Comparison of ENCODE assay signal across 37 cellular contexts in genomic region chr2:134441153-134441863, GRCh38.
A peak's percentile ranks its signal among the peaks of the same experiment; 100 is the strongest.
DNase-seq lines count a peak whose midpoint lies in the region; ATAC-seq, FAIRE-seq and TF ChIP-seq lines count a peak whose summit lies in the region.
"Had no signal": no experiment of that assay in that cellular context is flagged by ENCODE, and none has a peak within 500 bp of the region (broad histone marks: within the 10 kb centered on the region; RNA-seq: fewer than 3 reads in every experiment).

No MANE protein-coding gene starts in this region.

- H3K9me3 ChIP-seq in HepG2 (ENCODE audit: low read length) (no peaks in the 10 kb centered on the region), right lobe of liver (no peaks in the 10 kb centered on the region), heart left ventricle (no peaks in the 10 kb centered on the region)
- H3K9me3 ChIP-seq: colonic mucosa, MG63, thoracic aorta, uterus had no signal

- in situ Hi-C loops in HepG2 (cut with HindIII; ENCODE audit: extremely low pct_ligation_motif_present, low pct_unique_long_range_greater_than_20kb) = no loop called here

- 97% methylated on average over 9 of the region's 11 CpGs for WGBS in HepG2 (ENCODE audit: low lambda C conversion rate)
- WGBS in right lobe of liver (ENCODE audit: insufficient coverage, low coverage, low lambda C conversion rate, missing lambda C conversion rate) = 93% methylated on average over 4 of the region's 11 CpGs
- WGBS in heart left ventricle, 4 donors = 74 to 78% (median 75%) methylated on average over 10 to 11 of the region's 11 CpGs

- intact Hi-C loops in HepG2 (cut with micrococcal nuclease; ENCODE audit: unreplicated experiment) (no loop called here), right lobe of liver (cut with DNase I) (no loop called here), heart left ventricle (cut with DNase I) (loop anchor here in 3 of 10 donors (10.0 kb wide), 2 partner anchors 67 to 557 kb away; no protein-coding TSS in a partner anchor)

- H3K4me1 ChIP-seq in HepG2 (ENCODE audit: insufficient read depth, low read length) (peaks cover 26% of the 10 kb centered on the region), right lobe of liver (peaks cover 0 to 12% (median 0%) of the 10 kb centered on the region in 4 donors), heart left ventricle (peaks cover 0 to 27% (median 6%) of the 10 kb centered on the region in 12 donors)
- H3K4me1 ChIP-seq: colonic mucosa, uterus had no signal

- H3K27me3 Mint-ChIP-seq in naive B cell = no peaks in the 10 kb centered on the region
- no peaks in the 10 kb centered on the region for H3K27me3 Mint-ChIP-seq in activated CD8-positive, alpha-beta T cell treated with anti-CD3 and anti-CD28 coated beads, Interleukin-2, amount 10 ng/mL, durations not matched to agents 7 days and 5 days (ENCODE audit: low read depth)
- H3K27me3 Mint-ChIP-seq: activated CD4-positive, alpha-beta memory T cell treated with anti-CD3 and anti-CD28 coated beads for 36 hours; activated naive CD8-positive, alpha-beta T cell; CD4-positive, alpha-beta memory T cell; naive thymus-derived CD8-positive, alpha-beta T cell; stimulated activated naive CD8-positive, alpha-beta T cell treated with anti-CD3 and anti-CD28 coated beads, Interleukin-15, amount 100 ng/mL, for 72 hours had no signal

- no peak overlapping the region for H3K27ac ChIP-seq in HepG2 (ENCODE audit: extremely low read length, insufficient read depth, low read length)
- no peak overlapping the region for H3K27ac ChIP-seq in right lobe of liver
- peak overlapping the region in 5 of 12 donors; percentile 0 to 65 (median 35) for H3K27ac ChIP-seq in heart left ventricle
- H3K27ac ChIP-seq: colonic mucosa, HL-60, thoracic aorta, uterus had no signal

- H3K9me3 Mint-ChIP-seq in naive B cell = no peaks in the 10 kb centered on the region
- H3K9me3 Mint-ChIP-seq in activated CD8-positive, alpha-beta T cell treated with anti-CD3 and anti-CD28 coated beads, Interleukin-2, amount 10 ng/mL, durations not matched to agents 7 days and 5 days (ENCODE audit: insufficient read depth) = no peaks in the 10 kb centered on the region
- H3K9me3 Mint-ChIP-seq: activated CD4-positive, alpha-beta memory T cell treated with anti-CD3 and anti-CD28 coated beads for 36 hours; CD4-positive, alpha-beta memory T cell; H9; mesothelial cell of epicardium; naive thymus-derived CD8-positive, alpha-beta T cell; stimulated activated naive CD8-positive, alpha-beta T cell treated with anti-CD3 and anti-CD28 coated beads, Interleukin-15, amount 100 ng/mL, for 72 hours had no signal

- FAIRE-seq in HepG2 (lab: Jason Lieb, UNC) = no peak
- FAIRE-seq: A204.1, GM18507 had no signal

- no peak for TF ChIP-seq EP300 in HepG2 (IDR thresholded peaks at IDR 0.05; ENCODE audit: low read depth in 2 of 2, low read length in 2 of 2)
- TF ChIP-seq EP300 in HepG2 (CRISPR knock-in tag; IDR thresholded peaks at IDR 0.05; ENCODE audit: borderline replicate concordance) = no peak

- peak overlapping the region in 1 of 8 donors; percentile 15 for H3K4me3 Mint-ChIP-seq in naive B cell
- no peak overlapping the region for H3K4me3 Mint-ChIP-seq in activated CD8-positive, alpha-beta T cell treated with anti-CD3 and anti-CD28 coated beads, Interleukin-2, amount 10 ng/mL, durations not matched to agents 7 days and 5 days
- H3K4me3 Mint-ChIP-seq: activated CD4-positive, alpha-beta memory T cell treated with anti-CD3 and anti-CD28 coated beads for 36 hours; activated naive CD8-positive, alpha-beta T cell; CD4-positive, alpha-beta memory T cell; H9; mesothelial cell of epicardium; naive thymus-derived CD8-positive, alpha-beta T cell; stimulated activated naive CD8-positive, alpha-beta T cell treated with anti-CD3 and anti-CD28 coated beads, Interleukin-15, amount 100 ng/mL, for 72 hours had no signal

- peaks cover 35% of the 10 kb centered on the region for H3K79me2 ChIP-seq in HepG2 (ENCODE audit: insufficient read depth, low read length)

- H4K20me1 ChIP-seq in HepG2 (ENCODE audit: insufficient read depth, low read length) = peaks cover 9% of the 10 kb centered on the region; the same call in 1 of the 2 replicates

- CTCF ChIA-PET in HepG2 (lab: Yijun Ruan, JAX; ENCODE audit: low intra/inter-chr PET ratio, low total read pairs) = no interaction called here
- CTCF ChIA-PET in activated CD8-positive, alpha-beta T cell treated with anti-CD3 and anti-CD28 coated beads, Interleukin-2, amount 10 ng/mL, durations not matched to agents 7 days and 5 days (lab: Charles Lee) = interaction anchor here (0.9 to 3.7 kb wide), 4 partner anchors 10 to 323 kb away, joined by 3 to 15 read pairs (median 4); no protein-coding TSS in a partner anchor

- H3K4me3 ChIP-seq in HepG2 (replicated peaks in 1 of 3; ENCODE audit: insufficient read depth in 1 of 3, low read depth in 2 of 3, low read length in 3 of 3) (no peak overlapping the region), right lobe of liver (no peak overlapping the region), heart left ventricle (no peak overlapping the region)
- H3K4me3 ChIP-seq: colonic mucosa, MG63, smooth muscle cell, thoracic aorta, uterus had no signal

- TF ChIP-seq CTCF in HepG2 (CRISPR knock-in tag; IDR thresholded peaks at IDR 0.05) = no peak
- TF ChIP-seq CTCF in right lobe of liver (IDR thresholded peaks at IDR 0.05) = no peak
- no peak for TF ChIP-seq CTCF in heart left ventricle (IDR thresholded peaks at IDR 0.05)

- POLR2A ChIA-PET in HepG2 (lab: Yijun Ruan, JAX) = interaction anchor here (2.1 kb wide), 1 partner anchor 29 kb away, joined by 4 read pairs; no protein-coding TSS in a partner anchor
- POLR2A ChIA-PET in activated CD8-positive, alpha-beta T cell treated with anti-CD3 and anti-CD28 coated beads, Interleukin-2, amount 10 ng/mL, durations not matched to agents 7 days and 5 days (lab: Charles Lee) = interaction anchor here (0.7 kb wide), 1 partner anchor 171 kb away, joined by 3 read pairs; no protein-coding TSS in a partner anchor

- TF ChIP-seq POLR2A in HepG2 (IDR thresholded peaks at IDR 0.05; ENCODE audit: insufficient read depth in 1 of 2, low read depth in 2 of 2, low read length in 2 of 2) (no peak), right lobe of liver (IDR thresholded peaks at IDR 0.05) (no peak), heart left ventricle (IDR thresholded peaks at IDR 0.05) (no peak)

- DNase-seq in HepG2 (ENCODE audit: low spot score) = no peak
- DNase-seq in right lobe of liver = no peak
- DNase-seq in heart left ventricle = peak in 2 of 5 donors; percentile 52 to 71
- no peak for DNase-seq in naive B cell
- DNase-seq in activated CD8-positive, alpha-beta T cell treated with anti-CD3 and anti-CD28 coated beads, Interleukin-2, amount 10 ng/mL, durations not matched to agents 7 days and 5 days = no peak
- DNase-seq in LoVo (ENCODE audit: low spot score) = no peak
- DNase-seq: activated CD4-positive, alpha-beta memory T cell treated with anti-CD3 and anti-CD28 coated beads for 36 hours; activated CD4-positive, CD25-positive, alpha-beta regulatory T cell treated with anti-CD3 and anti-CD28 coated beads, Interleukin-2, amount 50 U/mL, for 72 hours; activated CD8-positive, alpha-beta memory T cell treated with anti-CD3 and anti-CD28 coated beads, Interleukin-2, amount 50 U/mL, for 48 hours; CD4-positive, alpha-beta memory T cell; colonic mucosa; effector CD4-positive, alpha-beta T cell; H9; KG1; MG63; naive thymus-derived CD8-positive, alpha-beta T cell; NCI-H1105; NCI-H187 treated with DMSO at 0.1 percent for 48 hours; NCI-H524; NK-92 treated with Interleukin-12 subunit alpha and Interleukin-12 subunit beta, amount 100 ng/mL, for 24 hours; occipital lobe; PC-3; stimulated activated CD4-positive, alpha-beta T cell treated with anti-CD3 and anti-CD28 coated beads, Interleukin-2, amount 100 ng/mL, for 24 hours; stimulated activated naive CD8-positive, alpha-beta T cell treated with anti-CD3 and anti-CD28 coated beads, Interleukin-15, amount 100 ng/mL, for 72 hours; T-helper 2 cell; uterus had no signal

- no peak for TF ChIP-seq RAD21 in HepG2 (CRISPR knock-in tag; IDR thresholded peaks at IDR 0.05)

- peaks cover 69 to 92% of the 10 kb centered on the region in 2 experiments for H3K36me3 ChIP-seq in HepG2 (replicated peaks in 1 of 2; ENCODE audit: control insufficient read depth in 1 of 2, insufficient read depth in 2 of 2, low read length in 2 of 2)
- H3K36me3 ChIP-seq in right lobe of liver = no peaks in the 10 kb centered on the region
- H3K36me3 ChIP-seq in heart left ventricle = peaks cover 0 to 59% (median 28%) of the 10 kb centered on the region in 9 donors
- H3K36me3 ChIP-seq: colonic mucosa, MG63, uterus had no signal

- H3K27me3 ChIP-seq in HepG2 (ENCODE audit: control insufficient read depth in 1 of 2, insufficient read depth in 2 of 2, low read length in 2 of 2) (no peaks in the 10 kb centered on the region), right lobe of liver (no peaks in the 10 kb centered on the region), heart left ventricle (no peaks in the 10 kb centered on the region)
- H3K27me3 ChIP-seq: colonic mucosa, MG63, uterus had no signal

- H2AFZ ChIP-seq in HepG2 (ENCODE audit: low read length) = no peak overlapping the region

- peak overlapping the region in 4 of 6 donors; percentile 37 to 88 (median 65) for H3K27ac Mint-ChIP-seq in naive B cell
- H3K27ac Mint-ChIP-seq in activated CD8-positive, alpha-beta T cell treated with anti-CD3 and anti-CD28 coated beads, Interleukin-2, amount 10 ng/mL, durations not matched to agents 7 days and 5 days = no peak overlapping the region
- H3K27ac Mint-ChIP-seq: activated CD4-positive, alpha-beta memory T cell treated with anti-CD3 and anti-CD28 coated beads for 36 hours; activated naive CD8-positive, alpha-beta T cell; H9; mesothelial cell of epicardium had no signal

- no peak for ATAC-seq in HepG2
- ATAC-seq in right lobe of liver = no peak
- peak; percentile 27 to 90 (median 85) for ATAC-seq in heart left ventricle
- no peak for ATAC-seq in naive B cell (ENCODE audit: low read depth in 2 of 2)
- ATAC-seq in activated CD8-positive, alpha-beta T cell treated with anti-CD3 and anti-CD28 coated beads, Interleukin-2, amount 10 ng/mL, durations not matched to agents 7 days and 5 days = no peak
- no peak for ATAC-seq in GM18870 (IDR thresholded peaks at IDR 0.05; ENCODE audit: unreplicated experiment)
- no peak for ATAC-seq in GM19035 (IDR thresholded peaks at IDR 0.05; ENCODE audit: unreplicated experiment)
- ATAC-seq: left lobe of liver; naive thymus-derived CD8-positive, alpha-beta T cell; PC-3; SK-N-SH treated with all-trans-retinoic acid at 6 μM for 48 hours; stimulated activated naive CD8-positive, alpha-beta T cell treated with anti-CD3 and anti-CD28 coated beads, Interleukin-15, amount 100 ng/mL, for 72 hours had no signal

- H3K36me3 Mint-ChIP-seq in naive B cell = peaks cover 8 to 16% of the 10 kb centered on the region in 2 donors
- H3K36me3 Mint-ChIP-seq in activated CD8-positive, alpha-beta T cell treated with anti-CD3 and anti-CD28 coated beads, Interleukin-2, amount 10 ng/mL, durations not matched to agents 7 days and 5 days (ENCODE audit: low read depth) = no peaks in the 10 kb centered on the region
- H3K36me3 Mint-ChIP-seq: activated CD4-positive, alpha-beta memory T cell treated with anti-CD3 and anti-CD28 coated beads for 36 hours had no signal

- H3K4me2 ChIP-seq in HepG2 (ENCODE audit: low read depth, low read length) = no peak overlapping the region
- H3K4me2 ChIP-seq: smooth muscle cell had no signal

- peaks cover 0 to 5% (median 4%) of the 10 kb centered on the region in 3 donors for H3K4me1 Mint-ChIP-seq in naive B cell
- H3K4me1 Mint-ChIP-seq in activated CD8-positive, alpha-beta T cell treated with anti-CD3 and anti-CD28 coated beads, Interleukin-2, amount 10 ng/mL, durations not matched to agents 7 days and 5 days (ENCODE audit: low read depth) = no peaks in the 10 kb centered on the region
- H3K4me1 Mint-ChIP-seq: mesothelial cell of epicardium; naive thymus-derived CD8-positive, alpha-beta T cell; stimulated activated naive CD8-positive, alpha-beta T cell treated with anti-CD3 and anti-CD28 coated beads, Interleukin-15, amount 100 ng/mL, for 72 hours had no signal

- H3K9ac ChIP-seq in HepG2 (ENCODE audit: insufficient read depth, low read depth, low read length) = no peak overlapping the region

- no TSS peak for BruUV-seq in HepG2 (replicated peaks; lab: Mats Ljungman, UMichigan)

Comparison
In these comparisons a context has a peak if more than half of its experiments do, and no peak if none do; other contexts are left out.
1. ATAC-seq: peak in heart left ventricle (4 of 4); none in HepG2 (single experiment), right lobe of liver (0 of 4), naive B cell (0 of 2), activated CD8-positive, alpha-beta T cell treated with anti-CD3 and anti-CD28 coated beads, Interleukin-2, amount 10 ng/mL, durations not matched to agents 7 days and 5 days (single experiment), GM18870 (single experiment) and GM19035 (single experiment).